7 cellular contexts compared by ENCODE assay signal in the genomic region with DNA sequence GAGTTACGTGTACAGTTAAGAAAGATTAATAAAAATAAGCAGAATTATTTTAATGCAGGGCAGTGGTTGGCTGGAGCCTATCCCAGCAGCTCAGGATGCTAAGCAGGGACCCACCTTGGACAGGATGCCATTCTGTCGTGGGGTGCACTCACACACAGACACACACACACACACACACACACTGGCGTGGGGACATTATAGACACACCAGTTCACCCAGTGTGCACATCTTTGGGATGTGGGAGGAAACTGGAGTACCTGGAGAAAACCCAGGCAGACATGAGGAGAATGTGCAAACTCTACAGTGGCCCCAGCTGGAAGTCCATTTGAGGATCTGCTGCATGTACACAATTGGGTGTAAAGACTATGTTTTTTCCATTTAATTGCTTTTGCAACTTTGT. TPM values are rescaled to one million over a fixed set of nuclear protein-coding genes. Genes with fewer than 3 reads are reported as not detected.
"Had no signal": no experiment of that assay in that cellular context is flagged by ENCODE, and none has a peak within 500 bp of the region (broad histone marks: within the 10 kb centered on the region; RNA-seq: fewer than 3 reads in every experiment).

No MANE protein-coding gene starts in this region.

- H3K4me2 ChIP-seq: GM23338 had no signal

- H3K4me3 ChIP-seq: GM23338 had no signal

- H2AFZ ChIP-seq: GM23338 had no signal

- H3K27ac ChIP-seq: HL-60 had no signal

- DNase-seq: H9, HCEC 1CT, HFFc6 had no signal

- ATAC-seq: GM23338, HepG2 had no signal

RNA-seq across cellular contexts. Expression of gene IFI27, which starts 31.7 kb away (rescaled TPM):
- polyA plus RNA-seq: IgD-negative memory B cell had no signal
